Comparison of ENCODE assay signal across 16 cellular contexts in the genomic region with DNA sequence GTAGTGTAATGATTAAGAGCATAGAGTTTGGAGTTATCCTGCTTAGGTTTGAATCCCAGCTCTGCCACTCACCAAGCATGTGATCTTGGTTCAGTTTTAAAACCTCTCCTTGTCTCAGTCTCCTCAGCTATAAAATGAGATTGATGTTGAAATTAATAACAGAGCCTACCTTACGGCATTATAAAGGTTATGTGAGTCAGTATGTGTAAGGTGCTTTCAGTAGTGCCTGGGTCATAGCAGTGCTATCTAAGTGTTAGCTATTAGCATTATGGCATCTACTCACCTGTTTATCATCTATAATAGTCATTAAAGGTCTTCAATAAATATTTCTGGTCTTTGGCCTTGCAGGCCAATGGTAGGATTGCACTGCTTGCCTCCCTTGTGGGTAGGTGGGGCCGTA. TPM values are rescaled to one million over a fixed set of nuclear protein-coding genes. Genes with fewer than 3 reads are reported as not detected.
A peak's percentile ranks its signal among the peaks of the same experiment; 100 is the strongest.
DNase-seq lines count a peak whose midpoint lies in the region; ATAC-seq and TF ChIP-seq lines count a peak whose summit lies in the region.
"Had no signal": no experiment of that assay in that cellular context is flagged by ENCODE, and none has a peak within 500 bp of the region (broad histone marks: within the 10 kb centered on the region; RNA-seq: fewer than 3 reads in every experiment).

No MANE protein-coding gene starts in this region.

- WGBS in endodermal cell (ENCODE audit: insufficient coverage in 1 of 2, insufficient read length in 1 of 2), 2 experiments: 75% methylated on average over 1 of the region's 2 CpGs; no CpG with 5 or more reads in 1 of the 2 experiments

- POLR2A ChIA-PET in activated CD8-positive, alpha-beta T cell treated with anti-CD3 and anti-CD28 coated beads for 36 hours (lab: Charles Lee): no interaction called here

- ATAC-seq in activated CD4-positive, CD25-positive, alpha-beta regulatory T cell treated with anti-CD3 and anti-CD28 coated beads, Interleukin-2, amount 50 U/mL, for 24 hours: peak; percentile 48 to 82
- ATAC-seq in activated CD8-positive, alpha-beta T cell treated with anti-CD3 and anti-CD28 coated beads for 36 hours: peak; percentile 45
- ATAC-seq: GM12878 had no signal

- no peaks in the 10 kb centered on the region for H3K27me3 ChIP-seq in endodermal cell (ENCODE audit: control insufficient read depth, insufficient read depth, low read length, poor library complexity, severe bottlenecking)
- H3K27me3 ChIP-seq in tibial artery: no peaks in the 10 kb centered on the region
- H3K27me3 ChIP-seq: BLaER1 had no signal

- H3K9me3 ChIP-seq in endodermal cell (ENCODE audit: control insufficient read depth, low read length) (no peaks in the 10 kb centered on the region), tibial artery (no peaks in the 10 kb centered on the region)
- H3K9me3 ChIP-seq: BLaER1, HAP-1 had no signal

- peaks cover 45% of the 10 kb centered on the region for H3K36me3 Mint-ChIP-seq in activated CD8-positive, alpha-beta T cell treated with anti-CD3 and anti-CD28 coated beads for 36 hours (ENCODE audit: low read depth)
- H3K36me3 Mint-ChIP-seq in endodermal cell (ENCODE audit: low read depth): no peaks in the 10 kb centered on the region

- H3K9me3 Mint-ChIP-seq in activated CD8-positive, alpha-beta T cell treated with anti-CD3 and anti-CD28 coated beads for 36 hours: no peaks in the 10 kb centered on the region
- H3K9me3 Mint-ChIP-seq in endodermal cell: no peaks in the 10 kb centered on the region

- H3K27me3 Mint-ChIP-seq in activated CD8-positive, alpha-beta T cell treated with anti-CD3 and anti-CD28 coated beads for 36 hours: no peaks in the 10 kb centered on the region
- peaks cover 15% of the 10 kb centered on the region for H3K27me3 Mint-ChIP-seq in endodermal cell (ENCODE audit: insufficient read depth)

- H3K4me3 Mint-ChIP-seq in activated CD8-positive, alpha-beta T cell treated with anti-CD3 and anti-CD28 coated beads for 36 hours: no peak overlapping the region
- no peak overlapping the region for H3K4me3 Mint-ChIP-seq in endodermal cell

- CTCF ChIA-PET in activated CD8-positive, alpha-beta T cell treated with anti-CD3 and anti-CD28 coated beads for 36 hours (lab: Charles Lee): interaction anchor here (1.4 to 2.1 kb wide), 2 partner anchors 85 to 121 kb away, joined by 3 to 5 read pairs; no protein-coding TSS in a partner anchor

- no peaks in the 10 kb centered on the region for H3K36me3 ChIP-seq in endodermal cell (ENCODE audit: control insufficient read depth, insufficient read depth, low read length)
- H3K36me3 ChIP-seq in tibial artery: no peaks in the 10 kb centered on the region
- H3K36me3 ChIP-seq: BLaER1, HAP-1 had no signal

- H3K27ac Mint-ChIP-seq in activated CD8-positive, alpha-beta T cell treated with anti-CD3 and anti-CD28 coated beads for 36 hours: no peak overlapping the region
- H3K27ac Mint-ChIP-seq in endodermal cell: no peak overlapping the region

- H3K9ac ChIP-seq in endodermal cell (ENCODE audit: extremely low read depth, low read length, poor library complexity, severe bottlenecking): no peak overlapping the region
- H3K9ac ChIP-seq: BLaER1 had no signal

- H3K27ac ChIP-seq in endodermal cell (ENCODE audit: low read depth, low read length) (no peak overlapping the region), tibial artery (no peak overlapping the region)
- H3K27ac ChIP-seq: 22Rv1, BLaER1 had no signal

- H3K4me3 ChIP-seq in endodermal cell (ENCODE audit: low read length): no peak overlapping the region
- no peak overlapping the region for H3K4me3 ChIP-seq in tibial artery
- H3K4me3 ChIP-seq: BLaER1, GM12878, HAP-1 had no signal

- intact Hi-C loops in activated CD8-positive, alpha-beta T cell treated with anti-CD3 and anti-CD28 coated beads for 36 hours (cut with micrococcal nuclease): no loop called here
- intact Hi-C loops in tibial artery (cut with DNase I; ENCODE audit: low total_unique reads): loop anchor here (10.0 kb wide), 1 partner anchor 126 kb away; no protein-coding TSS in a partner anchor

- DNase-seq in activated CD4-positive, CD25-positive, alpha-beta regulatory T cell (lab: John Stamatoyannopoulos, UW): no peak
- no peak for DNase-seq in activated CD8-positive, alpha-beta T cell treated with anti-CD3 and anti-CD28 coated beads for 36 hours
- peak; percentile 3 for DNase-seq in endodermal cell
- no peak for DNase-seq in GM03348 (ENCODE audit: low spot score)
- DNase-seq in NCI-H82 treated with DMSO at 0.1 percent for 48 hours (lab: John Stamatoyannopoulos, UW; ENCODE audit: unreplicated experiment): no peak
- DNase-seq in tibial artery: no peak
- DNase-seq: Calu3, DMS 273 treated with DMSO at 0.1 percent for 48 hours, GOT3, IMR-90 had no signal

- H3K4me1 ChIP-seq in endodermal cell (ENCODE audit: control insufficient read depth, insufficient read depth, low read length) (no peaks in the 10 kb centered on the region), tibial artery (no peaks in the 10 kb centered on the region)
- H3K4me1 ChIP-seq: HAP-1 had no signal

- peaks cover 33% of the 10 kb centered on the region for H3K4me1 Mint-ChIP-seq in activated CD8-positive, alpha-beta T cell treated with anti-CD3 and anti-CD28 coated beads for 36 hours (ENCODE audit: low read depth)
- no peaks in the 10 kb centered on the region for H3K4me1 Mint-ChIP-seq in endodermal cell

- no peak for TF ChIP-seq CTCF in activated CD8-positive, alpha-beta T cell treated with anti-CD3 and anti-CD28 coated beads for 36 hours (IDR thresholded peaks at IDR 0.05)
- TF ChIP-seq CTCF in endodermal cell (conservative IDR thresholded peaks at IDR 0.05) (no peak), tibial artery (IDR thresholded peaks at IDR 0.05) (no peak)

RNA-seq across cellular contexts. Expression of gene PRKCB, which starts 53.4 kb away (rescaled TPM):
- 100 to 1,000 TPM; 101 to 105 TPM for total RNA-seq in activated CD8-positive, alpha-beta T cell treated with anti-CD3 and anti-CD28 coated beads for 36 hours
- 1 to 10 TPM in 1 of 2 donors, under 1 TPM in 1; 0.38 to 1.1 TPM for total RNA-seq in endodermal cell
- 3.2 TPM for polyA plus RNA-seq in endodermal cell (2013, experiment 1 of 2)
- 3.1 TPM for polyA plus RNA-seq in endodermal cell (2013, experiment 2 of 2)
- total RNA-seq: Calu3, HT-29 had no signal
- polyA plus RNA-seq: IMR-90 had no signal

Comparison
In these comparisons a context has a peak if more than half of its experiments do, and no peak if none do; other contexts are left out.
1. RNA of gene PRKCB, which starts 53.4 kb away (total RNA-seq): 101 to 105 TPM in activated CD8-positive, alpha-beta T cell treated with anti-CD3 and anti-CD28 coated beads for 36 hours; 0.38 to 1.1 TPM in endodermal cell; every median in the first group is over 10 times any median in the second.